ENCODE assay signal across 13 cellular contexts in genomic region chr3:59422312-59422711, GRCh38.
DNase-seq lines count a peak whose midpoint lies in the region; ATAC-seq and TF ChIP-seq lines count a peak whose summit lies in the region.
"Had no signal": no experiment of that assay in that cellular context is flagged by ENCODE, and none has a peak within 500 bp of the region (broad histone marks: within the 10 kb centered on the region; RNA-seq: fewer than 3 reads in every experiment).

No MANE protein-coding gene starts in this region.

- peak; percentile 64 for ATAC-seq in GM18520 (IDR thresholded peaks at IDR 0.05; ENCODE audit: unreplicated experiment)
- ATAC-seq in RWPE2 (ENCODE audit: low read depth): peak; percentile 53
- peak; percentile 82 for ATAC-seq in foreskin keratinocyte
- ATAC-seq in HG03565 (IDR thresholded peaks at IDR 0.05; ENCODE audit: unreplicated experiment): no peak
- ATAC-seq in gastroesophageal sphincter: no peak
- ATAC-seq: right lobe of liver, T-cell had no signal

- H3K4me3 ChIP-seq in RWPE2 (ENCODE audit: severe bottlenecking): no peak overlapping the region
- H3K4me3 ChIP-seq in gastroesophageal sphincter: no peak overlapping the region
- H3K4me3 ChIP-seq: right lobe of liver had no signal

- no peak overlapping the region for H3K27ac ChIP-seq in RWPE2 (ENCODE audit: poor library complexity, severe bottlenecking)
- peak overlapping the region; percentile 84 for H3K27ac ChIP-seq in foreskin keratinocyte
- no peak overlapping the region for H3K27ac ChIP-seq in gastroesophageal sphincter
- H3K27ac ChIP-seq: right lobe of liver had no signal

- TF ChIP-seq CTCF in RWPE2 (IDR thresholded peaks at IDR 0.05; ENCODE audit: poor library complexity, severe bottlenecking): no peak
- TF ChIP-seq CTCF in foreskin keratinocyte (conservative IDR thresholded peaks at IDR 0.05): no peak
- no peak for TF ChIP-seq CTCF in gastroesophageal sphincter (IDR thresholded peaks at IDR 0.05)

- TF ChIP-seq POLR2A in gastroesophageal sphincter (IDR thresholded peaks at IDR 0.05): no peak

- peaks cover 31% of the 10 kb centered on the region for H3K4me1 ChIP-seq in RWPE2 (ENCODE audit: insufficient read depth, poor library complexity, severe bottlenecking)
- peaks cover 8% of the 10 kb centered on the region for H3K4me1 ChIP-seq in foreskin keratinocyte
- peaks cover 0 to 16% (median 5%) of the 10 kb centered on the region in 3 donors for H3K4me1 ChIP-seq in gastroesophageal sphincter
- H3K4me1 ChIP-seq: right lobe of liver had no signal

- H3K9me3 ChIP-seq in RWPE2 (ENCODE audit: severe bottlenecking) (no peaks in the 10 kb centered on the region), gastroesophageal sphincter (no peaks in the 10 kb centered on the region)
- H3K9me3 ChIP-seq: right lobe of liver had no signal

- WGBS in gastroesophageal sphincter (ENCODE audit: low coverage in 1 of 2), 2 donors: 59 to 88% methylated on average over 4 of the region's 4 CpGs

- DNase-seq in Daoy (ENCODE audit: low read depth): peak; percentile 8
- DNase-seq in RWPE2 (ENCODE audit: low spot score): no peak
- peak; percentile 73 to 89 for DNase-seq in foreskin keratinocyte
- no peak for DNase-seq in SHP77 (lab: John Stamatoyannopoulos, UW)
- DNase-seq: activated CD4-positive, alpha-beta T cell treated with anti-CD3 and anti-CD28 coated beads for 4 hours; activated gamma-delta T cell treated with Interleukin-2 at 50 U/mL for 16 hours; cerebellar nuclear complex; NCI-H1092; right lobe of liver; T-cell had no signal

- TF ChIP-seq EP300 in gastroesophageal sphincter (IDR thresholded peaks at IDR 0.05): no peak

- H3K36me3 ChIP-seq in RWPE2 (ENCODE audit: low read depth): no peaks in the 10 kb centered on the region
- no peaks in the 10 kb centered on the region for H3K36me3 ChIP-seq in gastroesophageal sphincter
- H3K36me3 ChIP-seq: right lobe of liver had no signal

- H3K27me3 ChIP-seq in RWPE2 (ENCODE audit: insufficient read depth, poor library complexity, severe bottlenecking) (no peaks in the 10 kb centered on the region), foreskin keratinocyte (no peaks in the 10 kb centered on the region), gastroesophageal sphincter (no peaks in the 10 kb centered on the region)
- H3K27me3 ChIP-seq: right lobe of liver had no signal

Comparison
In these comparisons a context has a peak if more than half of its experiments do, and no peak if none do; other contexts are left out.
1. DNase-seq: peak in Daoy (single experiment) and foreskin keratinocyte (2 of 2); none in RWPE2 (single experiment) and SHP77 (0 of 2).
2. ATAC-seq: peak in GM18520 (single experiment), RWPE2 (single experiment) and foreskin keratinocyte (single experiment); none in HG03565 (single experiment) and gastroesophageal sphincter (single experiment).